In genomic region chr9:137304383-137305059, GRCh38 we compare ENCODE assay signal across 10 cellular contexts. TPM values are rescaled to one million over a fixed set of nuclear protein-coding genes. Genes with fewer than 3 reads are reported as not detected.
DNase-seq lines count a peak whose midpoint lies in the region; ATAC-seq, FAIRE-seq and TF ChIP-seq lines count a peak whose summit lies in the region.
"Had no signal": no experiment of that assay in that cellular context is flagged by ENCODE, and none has a peak within 500 bp of the region (broad histone marks: within the 10 kb centered on the region; RNA-seq: fewer than 3 reads in every experiment).

No MANE protein-coding gene starts in this region.

- peak; percentile 41 for TF ChIP-seq CTCF in bronchial epithelial cell (IDR thresholded peaks at IDR 0.05; ENCODE audit: insufficient read depth, low read length, severe bottlenecking)

- FAIRE-seq in bronchial epithelial cell (lab: Jason Lieb, UNC): no peak

- H3K27me3 ChIP-seq in bronchial epithelial cell (ENCODE audit: control insufficient read depth, insufficient read depth, low read length) (no peaks in the 10 kb centered on the region), mucosa of stomach (ENCODE audit: control insufficient read depth, insufficient read depth, low read length) (peaks cover 42% of the 10 kb centered on the region)

- H3K36me3 ChIP-seq in bronchial epithelial cell (ENCODE audit: control insufficient read depth, insufficient read depth, low read length) (no peaks in the 10 kb centered on the region), mucosa of stomach (ENCODE audit: control insufficient read depth, insufficient read depth, low read length) (no peaks in the 10 kb centered on the region)

- DNase-seq in ELR (ENCODE audit: low read depth) (peak; percentile 32), bronchial epithelial cell (ENCODE audit: low read depth) (no peak)
- no peak for DNase-seq in activated effector memory CD4-positive, alpha-beta T cell treated with anti-CD3 and anti-CD28 coated beads, Interleukin-2, amount 50 U/mL, for 16 hours
- no peak for DNase-seq in stimulated activated CD4-positive, alpha-beta T cell treated with anti-CD3 and anti-CD28 coated beads, Interleukin-15, amount 100 ng/mL, for 24 hours
- DNase-seq: GDM1; stimulated activated naive CD4-positive, alpha-beta T cell treated with Interleukin-2 at 50 U/mL for 16 hours had no signal

- ATAC-seq in GM21526 (IDR thresholded peaks at IDR 0.05; ENCODE audit: low FRiP score, unreplicated experiment): no peak

- H3K9ac ChIP-seq in mucosa of stomach (ENCODE audit: low read length): peak overlapping the region; percentile 40

- no peaks in the 10 kb centered on the region for H3K9me3 ChIP-seq in mucosa of stomach (ENCODE audit: control insufficient read depth, low read length)

- H3K4me3 ChIP-seq in bronchial epithelial cell (ENCODE audit: low read depth, low read length) (no peak overlapping the region), mucosa of stomach (ENCODE audit: low read length) (no peak overlapping the region)

- peaks cover 56% of the 10 kb centered on the region for H3K4me1 ChIP-seq in mucosa of stomach (ENCODE audit: control insufficient read depth, insufficient read depth, low read length)

RNA-seq across cellular contexts. Expression of gene NRARP, which starts 2.5 kb away (rescaled TPM):
- total RNA-seq in bronchial epithelial cell: 3.4 and 14.5 TPM in 2 replicates

RNA-seq across cellular contexts. Expression of gene TOR4A, which starts 27.0 kb away (rescaled TPM):
- total RNA-seq in bronchial epithelial cell: 18.7 and 25.0 TPM in 2 replicates

RNA-seq across cellular contexts. Expression of gene NELFB, which starts 49.4 kb away (rescaled TPM):
- total RNA-seq in bronchial epithelial cell: 59.8 and 67.9 TPM in 2 replicates

RNA-seq across cellular contexts. Expression of gene STPG3, which starts 53.4 kb away (rescaled TPM):
- not detected in 2 replicates for total RNA-seq in bronchial epithelial cell
- total RNA-seq: myocyte; T-helper 2 cell treated with Interferon-gamma antibody and Interleukin-4, amounts not matched to agents 100 ng/mL and 5 ng/mL, for 36 hours had no signal
